ENCODE assay signal across 1 cellular context in the genomic region with DNA sequence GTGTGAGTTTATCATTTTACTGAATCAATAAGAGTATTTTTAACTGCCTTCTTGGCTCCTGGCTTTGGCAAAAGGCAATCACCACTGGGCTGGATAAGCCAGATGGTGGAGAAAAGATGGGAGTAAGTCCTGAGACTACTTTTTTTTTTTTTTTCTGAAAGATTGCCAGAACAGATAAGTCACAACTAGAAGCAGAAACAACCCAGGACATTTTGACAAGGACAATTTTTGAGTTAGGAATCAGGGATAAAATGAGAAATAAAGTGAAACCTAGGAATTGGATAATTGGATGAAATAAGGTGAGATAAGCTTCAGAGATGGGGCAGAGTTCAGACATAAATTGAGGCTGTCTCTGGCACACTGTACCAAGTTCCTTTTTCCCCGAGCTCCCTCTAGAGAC.
TF ChIP-seq lines count a peak whose summit lies in the region.

No MANE protein-coding gene starts in this region.

TF ChIP-seq in H1, 55 proteins besides CTCF, POLR2A, EP300 and RAD21 (continued from another document):
- TF ChIP-seq, protein P1, sequence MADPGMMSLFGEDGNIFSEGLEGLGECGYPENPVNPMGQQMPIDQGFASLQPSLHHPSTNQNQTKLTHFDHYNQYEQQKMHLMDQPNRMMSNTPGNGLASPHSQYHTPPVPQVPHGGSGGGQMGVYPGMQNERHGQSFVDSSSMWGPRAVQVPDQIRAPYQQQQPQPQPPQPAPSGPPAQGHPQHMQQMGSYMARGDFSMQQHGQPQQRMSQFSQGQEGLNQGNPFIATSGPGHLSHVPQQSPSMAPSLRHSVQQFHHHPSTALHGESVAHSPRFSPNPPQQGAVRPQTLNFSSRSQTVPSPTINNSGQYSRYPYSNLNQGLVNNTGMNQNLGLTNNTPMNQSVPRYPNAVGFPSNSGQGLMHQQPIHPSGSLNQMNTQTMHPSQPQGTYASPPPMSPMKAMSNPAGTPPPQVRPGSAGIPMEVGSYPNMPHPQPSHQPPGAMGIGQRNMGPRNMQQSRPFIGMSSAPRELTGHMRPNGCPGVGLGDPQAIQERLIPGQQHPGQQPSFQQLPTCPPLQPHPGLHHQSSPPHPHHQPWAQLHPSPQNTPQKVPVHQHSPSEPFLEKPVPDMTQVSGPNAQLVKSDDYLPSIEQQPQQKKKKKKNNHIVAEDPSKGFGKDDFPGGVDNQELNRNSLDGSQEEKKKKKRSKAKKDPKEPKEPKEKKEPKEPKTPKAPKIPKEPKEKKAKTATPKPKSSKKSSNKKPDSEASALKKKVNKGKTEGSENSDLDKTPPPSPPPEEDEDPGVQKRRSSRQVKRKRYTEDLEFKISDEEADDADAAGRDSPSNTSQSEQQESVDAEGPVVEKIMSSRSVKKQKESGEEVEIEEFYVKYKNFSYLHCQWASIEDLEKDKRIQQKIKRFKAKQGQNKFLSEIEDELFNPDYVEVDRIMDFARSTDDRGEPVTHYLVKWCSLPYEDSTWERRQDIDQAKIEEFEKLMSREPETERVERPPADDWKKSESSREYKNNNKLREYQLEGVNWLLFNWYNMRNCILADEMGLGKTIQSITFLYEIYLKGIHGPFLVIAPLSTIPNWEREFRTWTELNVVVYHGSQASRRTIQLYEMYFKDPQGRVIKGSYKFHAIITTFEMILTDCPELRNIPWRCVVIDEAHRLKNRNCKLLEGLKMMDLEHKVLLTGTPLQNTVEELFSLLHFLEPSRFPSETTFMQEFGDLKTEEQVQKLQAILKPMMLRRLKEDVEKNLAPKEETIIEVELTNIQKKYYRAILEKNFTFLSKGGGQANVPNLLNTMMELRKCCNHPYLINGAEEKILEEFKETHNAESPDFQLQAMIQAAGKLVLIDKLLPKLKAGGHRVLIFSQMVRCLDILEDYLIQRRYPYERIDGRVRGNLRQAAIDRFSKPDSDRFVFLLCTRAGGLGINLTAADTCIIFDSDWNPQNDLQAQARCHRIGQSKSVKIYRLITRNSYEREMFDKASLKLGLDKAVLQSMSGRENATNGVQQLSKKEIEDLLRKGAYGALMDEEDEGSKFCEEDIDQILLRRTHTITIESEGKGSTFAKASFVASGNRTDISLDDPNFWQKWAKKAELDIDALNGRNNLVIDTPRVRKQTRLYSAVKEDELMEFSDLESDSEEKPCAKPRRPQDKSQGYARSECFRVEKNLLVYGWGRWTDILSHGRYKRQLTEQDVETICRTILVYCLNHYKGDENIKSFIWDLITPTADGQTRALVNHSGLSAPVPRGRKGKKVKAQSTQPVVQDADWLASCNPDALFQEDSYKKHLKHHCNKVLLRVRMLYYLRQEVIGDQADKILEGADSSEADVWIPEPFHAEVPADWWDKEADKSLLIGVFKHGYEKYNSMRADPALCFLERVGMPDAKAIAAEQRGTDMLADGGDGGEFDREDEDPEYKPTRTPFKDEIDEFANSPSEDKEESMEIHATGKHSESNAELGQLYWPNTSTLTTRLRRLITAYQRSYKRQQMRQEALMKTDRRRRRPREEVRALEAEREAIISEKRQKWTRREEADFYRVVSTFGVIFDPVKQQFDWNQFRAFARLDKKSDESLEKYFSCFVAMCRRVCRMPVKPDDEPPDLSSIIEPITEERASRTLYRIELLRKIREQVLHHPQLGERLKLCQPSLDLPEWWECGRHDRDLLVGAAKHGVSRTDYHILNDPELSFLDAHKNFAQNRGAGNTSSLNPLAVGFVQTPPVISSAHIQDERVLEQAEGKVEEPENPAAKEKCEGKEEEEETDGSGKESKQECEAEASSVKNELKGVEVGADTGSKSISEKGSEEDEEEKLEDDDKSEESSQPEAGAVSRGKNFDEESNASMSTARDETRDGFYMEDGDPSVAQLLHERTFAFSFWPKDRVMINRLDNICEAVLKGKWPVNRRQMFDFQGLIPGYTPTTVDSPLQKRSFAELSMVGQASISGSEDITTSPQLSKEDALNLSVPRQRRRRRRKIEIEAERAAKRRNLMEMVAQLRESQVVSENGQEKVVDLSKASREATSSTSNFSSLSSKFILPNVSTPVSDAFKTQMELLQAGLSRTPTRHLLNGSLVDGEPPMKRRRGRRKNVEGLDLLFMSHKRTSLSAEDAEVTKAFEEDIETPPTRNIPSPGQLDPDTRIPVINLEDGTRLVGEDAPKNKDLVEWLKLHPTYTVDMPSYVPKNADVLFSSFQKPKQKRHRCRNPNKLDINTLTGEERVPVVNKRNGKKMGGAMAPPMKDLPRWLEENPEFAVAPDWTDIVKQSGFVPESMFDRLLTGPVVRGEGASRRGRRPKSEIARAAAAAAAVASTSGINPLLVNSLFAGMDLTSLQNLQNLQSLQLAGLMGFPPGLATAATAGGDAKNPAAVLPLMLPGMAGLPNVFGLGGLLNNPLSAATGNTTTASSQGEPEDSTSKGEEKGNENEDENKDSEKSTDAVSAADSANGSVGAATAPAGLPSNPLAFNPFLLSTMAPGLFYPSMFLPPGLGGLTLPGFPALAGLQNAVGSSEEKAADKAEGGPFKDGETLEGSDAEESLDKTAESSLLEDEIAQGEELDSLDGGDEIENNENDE (IDR thresholded peaks at IDR 0.05; ENCODE audit: insufficient replicate concordance, low read length): no peak
- TF ChIP-seq SAP30 (IDR thresholded peaks at IDR 0.05; ENCODE audit: insufficient read depth, insufficient replicate concordance, low read length): no peak
- no peak for TF ChIP-seq EGR1 (IDR thresholded peaks at IDR 0.05; ENCODE audit: borderline replicate concordance, low read depth, low read length)
- TF ChIP-seq EZH2 (IDR thresholded peaks at IDR 0.05; ENCODE audit: low read depth, low read length, severe bottlenecking): no peak
- TF ChIP-seq CTBP2 (IDR thresholded peaks at IDR 0.05; ENCODE audit: borderline replicate concordance, insufficient read depth, insufficient read length, low read length): no peak
- TF ChIP-seq CEBPB (IDR thresholded peaks at IDR 0.05; ENCODE audit: low read depth, low read length): no peak
- TF ChIP-seq SRF (IDR thresholded peaks at IDR 0.05; ENCODE audit: low read depth, low read length): no peak
- no peak for TF ChIP-seq RBBP5 (IDR thresholded peaks at IDR 0.05; ENCODE audit: borderline replicate concordance, low read depth, low read length)
- no peak for TF ChIP-seq RFX5 (IDR thresholded peaks at IDR 0.05; ENCODE audit: borderline replicate concordance, low read depth, low read length)
- no peak for TF ChIP-seq SIX5 (IDR thresholded peaks at IDR 0.05; ENCODE audit: low read depth, low read length)
- TF ChIP-seq CBX8 (IDR thresholded peaks at IDR 0.05; ENCODE audit: borderline replicate concordance, low read depth, low read length): no peak
- no peak for TF ChIP-seq BRCA1 (IDR thresholded peaks at IDR 0.05; ENCODE audit: low read depth, low read length)
- TF ChIP-seq GABPA (IDR thresholded peaks at IDR 0.05; ENCODE audit: borderline replicate concordance, insufficient read depth, low read length): no peak
- no peak for TF ChIP-seq CHD2 (IDR thresholded peaks at IDR 0.05; ENCODE audit: low read length)
- no peak for TF ChIP-seq KDM1A (IDR thresholded peaks at IDR 0.05; ENCODE audit: borderline replicate concordance, low read length)
- TF ChIP-seq CBX5 (IDR thresholded peaks at IDR 0.05; ENCODE audit: low read depth, low read length): no peak
- no peak for TF ChIP-seq ASH2L (IDR thresholded peaks at IDR 0.05; ENCODE audit: low read length)
